Comparison of ENCODE assay signal across 15 cellular contexts in genomic region chr16:19678804-19679203, GRCh38. TPM values are rescaled to one million over a fixed set of nuclear protein-coding genes. Genes with fewer than 3 reads are reported as not detected.
A peak's percentile ranks its signal among the peaks of the same experiment; 100 is the strongest.
DNase-seq lines count a peak whose midpoint lies in the region; TF ChIP-seq lines count a peak whose summit lies in the region.
"Had no signal": no experiment of that assay in that cellular context is flagged by ENCODE, and none has a peak within 500 bp of the region (broad histone marks: within the 10 kb centered on the region; RNA-seq: fewer than 3 reads in every experiment).

No MANE protein-coding gene starts in this region.

- H3K27me3 ChIP-seq in layer of hippocampus (ENCODE audit: control insufficient read depth, insufficient read depth, low read length) (no peaks in the 10 kb centered on the region), vagina (no peaks in the 10 kb centered on the region), adrenal gland (no peaks in the 10 kb centered on the region)
- H3K27me3 ChIP-seq: BLaER1 had no signal

- WGBS in adrenal gland, 4 donors = 89 to 94% (median 91%) methylated on average over 5 to 7 of the region's 7 CpGs

- H3K4me3 Mint-ChIP-seq in progenitor cell of endocrine pancreas (ENCODE audit: low read depth) = no peak overlapping the region

- TF ChIP-seq POLR2A in vagina (IDR thresholded peaks at IDR 0.05) (no peak), adrenal gland (IDR thresholded peaks at IDR 0.05) (no peak)

- DNase-seq in progenitor cell of endocrine pancreas (ENCODE audit: low spot score, unreplicated experiment) = no peak
- DNase-seq in vagina (ENCODE audit: extremely low spot score in 2 of 2) = no peak
- DNase-seq in NCI-H526 (lab: John Stamatoyannopoulos, UW) = no peak
- no peak for DNase-seq in NCI-H1694 treated with DMSO at 0.1 percent for 48 hours (lab: John Stamatoyannopoulos, UW)
- no peak for DNase-seq in activated CD4-positive, alpha-beta T cell treated with anti-CD3 and anti-CD28 coated beads for 48 hours
- no peak for DNase-seq in adrenal gland
- DNase-seq: AML-193, Calu3, DMS 273 treated with DMSO at 0.1 percent for 48 hours, GM23248, IMR-90 had no signal

- H3K9me3 Mint-ChIP-seq in progenitor cell of endocrine pancreas (ENCODE audit: low read depth) = peaks cover 2% of the 10 kb centered on the region

- H3K36me3 Mint-ChIP-seq in progenitor cell of endocrine pancreas (ENCODE audit: insufficient read depth) = peaks cover 19% of the 10 kb centered on the region

- no peaks in the 10 kb centered on the region for H3K9me3 ChIP-seq in vagina
- H3K9me3 ChIP-seq in adrenal gland (replicated peaks in 1 of 3) = no peaks in the 10 kb centered on the region
- H3K9me3 ChIP-seq: A549 had no signal

- H3K36me3 ChIP-seq in vagina (peaks cover 0 to 17% of the 10 kb centered on the region in 2 donors), adrenal gland (replicated peaks in 1 of 2) (peaks cover 0 to 32% of the 10 kb centered on the region in 2 donors)

- no peaks in the 10 kb centered on the region for H3K4me1 Mint-ChIP-seq in progenitor cell of endocrine pancreas (ENCODE audit: low read depth)

- TF ChIP-seq CTCF in progenitor cell of endocrine pancreas (IDR thresholded peaks at IDR 0.05; ENCODE audit: unreplicated experiment) (no peak), vagina (IDR thresholded peaks at IDR 0.05) (no peak), adrenal gland (IDR thresholded peaks at IDR 0.05) (no peak)

- H3K27ac Mint-ChIP-seq in progenitor cell of endocrine pancreas = peak overlapping the region; percentile 5

- H3K4me1 ChIP-seq in vagina (no peaks in the 10 kb centered on the region), adrenal gland (replicated peaks in 1 of 2) (no peaks in the 10 kb centered on the region)
- H3K4me1 ChIP-seq: A549, BLaER1 had no signal

- H3K27me3 Mint-ChIP-seq in progenitor cell of endocrine pancreas = no peaks in the 10 kb centered on the region

- peak overlapping the region; percentile 12 for H3K27ac ChIP-seq in cingulate gyrus (ENCODE audit: low read depth, low read length)
- H3K27ac ChIP-seq in layer of hippocampus (ENCODE audit: low read depth, low read length) = peak overlapping the region; percentile 52
- peak overlapping the region; percentile 58 for H3K27ac ChIP-seq in vagina
- H3K27ac ChIP-seq in adrenal gland = no peak overlapping the region
- H3K27ac ChIP-seq: A549, BLaER1, GM23248 had no signal

- H3K4me3 ChIP-seq in vagina (no peak overlapping the region), adrenal gland (no peak overlapping the region)
- H3K4me3 ChIP-seq: A549, BLaER1, GM23248 had no signal

- intact Hi-C loops in vagina (cut with DNase I) (no loop called here), adrenal gland (cut with DNase I) (no loop called here)

RNA-seq across cellular contexts. Expression of gene KNOP1, which starts 39.2 kb away (rescaled TPM):
- total RNA-seq in progenitor cell of endocrine pancreas (56.0 and 58.1 TPM in 2 replicates), vagina (7.9 TPM), adrenal gland (10 to 100 TPM in 7 of 8 donors, 1 to 10 TPM in 1; 8.1 to 17.7 (median 11.5) TPM)
- 10 to 100 TPM; 13.5 to 30.6 (median 26.5) TPM for polyA plus RNA-seq in adrenal gland

RNA-seq across cellular contexts. Expression of gene IQCK, which starts 39.3 kb away (rescaled TPM):
- total RNA-seq in progenitor cell of endocrine pancreas (31.5 and 33.2 TPM in 2 replicates), vagina (19.2 TPM), adrenal gland (10 to 100 TPM in 7 of 8 donors, 1 to 10 TPM in 1; 8.2 to 35.2 (median 14.4) TPM)
- 10 to 100 TPM; 14.7 to 18.3 (median 16.7) TPM for polyA plus RNA-seq in adrenal gland

Comparison
In these comparisons a context has a peak if more than half of its experiments do, and no peak if none do; other contexts are left out.
1. H3K27ac ChIP-seq: peak in cingulate gyrus (single experiment), layer of hippocampus (single experiment) and vagina (single experiment); none in adrenal gland (0 of 5).